In the genomic region with DNA sequence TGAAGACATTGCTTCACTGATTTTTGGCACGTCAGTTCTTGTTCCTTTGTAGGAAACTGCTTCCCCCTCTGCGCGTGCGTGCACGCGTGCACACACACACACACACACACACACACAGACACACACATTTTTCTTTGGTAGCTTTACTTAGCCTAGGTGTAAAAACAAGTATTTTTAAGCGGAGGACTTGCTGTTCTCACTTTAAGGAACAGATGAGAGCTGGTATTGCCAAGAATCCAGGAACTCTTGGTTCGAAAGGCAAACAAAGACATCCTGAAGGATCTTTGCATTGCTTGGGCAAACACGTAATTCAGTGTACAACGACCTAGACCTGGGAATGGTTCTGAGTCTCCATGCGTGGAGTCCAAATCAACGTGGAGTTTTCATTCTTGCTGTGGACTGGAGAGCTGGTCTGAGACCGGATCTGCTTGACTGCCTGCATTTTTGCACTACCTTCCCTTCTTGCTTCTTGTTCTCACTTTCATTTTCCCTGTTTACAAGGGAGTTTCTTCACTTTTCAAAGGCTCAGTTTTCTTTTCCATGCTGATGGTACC, we compare ENCODE assay signal across 8 cellular contexts. TPM values are rescaled to one million over a fixed set of nuclear protein-coding genes. Genes with fewer than 3 reads are reported as not detected.
DNase-seq lines count a peak whose midpoint lies in the region; ATAC-seq and TF ChIP-seq lines count a peak whose summit lies in the region.

No MANE protein-coding gene starts in this region.

- no peaks in the 10 kb centered on the region for H3K4me1 ChIP-seq in colonic mucosa

- no peak for TF ChIP-seq CTCF in colonic mucosa (IDR thresholded peaks at IDR 0.05)

- ATAC-seq in GM18868 (IDR thresholded peaks at IDR 0.05; ENCODE audit: unreplicated experiment) (peak; percentile 54), HG03064 (IDR thresholded peaks at IDR 0.05; ENCODE audit: low read depth, unreplicated experiment) (peak; percentile 44), GM19328 (IDR thresholded peaks at IDR 0.05; ENCODE audit: unreplicated experiment) (no peak)

- H3K27me3 ChIP-seq in colonic mucosa = no peaks in the 10 kb centered on the region

- no peaks in the 10 kb centered on the region for H3K36me3 ChIP-seq in colonic mucosa

- DNase-seq in colonic mucosa (no peak), renal cortical epithelial cell (ENCODE audit: low read depth) (peak; percentile 51), T-helper 9 cell (no peak), SIG-M5 (lab: John Stamatoyannopoulos, UW) (no peak), NK-92 (lab: John Stamatoyannopoulos, UW; ENCODE audit: unreplicated experiment) (no peak)

- intact Hi-C loops in colonic mucosa (cut with DNase I) = no loop called here

- H3K4me3 ChIP-seq in colonic mucosa = no peak overlapping the region

- no peaks in the 10 kb centered on the region for H3K9me3 ChIP-seq in colonic mucosa

- H3K9ac ChIP-seq in colonic mucosa (ENCODE audit: low read depth in 2 of 2, low read length in 2 of 2) = peak overlapping the region in 1 of 2 donors; percentile 13

- H3K27ac ChIP-seq in colonic mucosa = peak overlapping the region; percentile 55

RNA-seq across cellular contexts. Expression of gene TMEM268, which starts 8.2 kb away (rescaled TPM):
- total RNA-seq in colonic mucosa (1 to 10 TPM; 7.4 to 8.0 TPM), renal cortical epithelial cell (3.0 and 6.5 TPM in 2 replicates)

RNA-seq across cellular contexts. Expression of gene ATP6V1G1, which starts 31.7 kb away (rescaled TPM):
- 10 to 100 TPM; 59.4 to 74.4 TPM for total RNA-seq in colonic mucosa
- total RNA-seq in renal cortical epithelial cell = 227 and 295 TPM in 2 replicates

RNA-seq across cellular contexts. Expression of gene TEX53, which starts 38.3 kb away (rescaled TPM):
- not detected for total RNA-seq in colonic mucosa
- not detected in 2 replicates for total RNA-seq in renal cortical epithelial cell
